10 cellular contexts compared by ENCODE assay signal in the genomic region with DNA sequence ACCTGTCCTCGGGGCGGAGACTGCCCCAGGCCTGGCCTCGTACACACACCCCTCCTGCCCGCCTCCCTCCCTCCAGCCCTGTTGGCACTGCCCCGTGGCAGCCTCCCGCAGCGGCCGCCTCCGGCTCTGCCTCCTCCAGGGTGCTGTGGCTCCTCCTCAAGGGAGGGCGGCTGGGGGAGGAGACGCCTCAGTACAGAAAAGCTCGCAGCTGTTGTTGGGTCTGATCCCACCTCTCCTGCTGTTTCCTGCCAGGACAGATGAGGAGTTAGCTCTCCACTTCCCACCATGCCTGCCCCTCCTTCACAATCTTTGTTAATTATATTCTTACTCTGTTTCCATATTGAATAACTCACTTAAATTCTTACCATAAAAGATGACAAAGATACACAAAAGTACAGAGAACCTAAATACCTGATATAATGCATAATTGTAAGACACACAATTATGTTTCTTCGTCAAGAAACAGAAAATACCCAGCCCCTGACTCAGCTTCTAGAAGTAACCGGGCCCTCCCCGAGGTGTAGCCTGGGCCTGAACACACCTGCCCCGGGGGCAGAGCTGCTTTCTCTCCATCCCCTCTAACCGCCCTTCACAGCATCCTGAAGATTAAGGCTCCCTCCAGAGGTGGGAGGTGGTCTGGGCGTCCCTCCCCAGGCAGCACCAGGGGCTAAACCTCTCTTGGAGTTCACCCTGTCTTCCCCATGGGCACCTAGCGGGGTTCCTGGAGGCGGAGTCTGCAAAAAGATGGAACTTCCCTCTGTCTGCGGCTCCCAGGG. TPM values are rescaled to one million over a fixed set of nuclear protein-coding genes. Genes with fewer than 3 reads are reported as not detected.
DNase-seq lines count a peak whose midpoint lies in the region; ATAC-seq and TF ChIP-seq lines count a peak whose summit lies in the region.
"Had no signal": no experiment of that assay in that cellular context is flagged by ENCODE, and none has a peak within 500 bp of the region (broad histone marks: within the 10 kb centered on the region; RNA-seq: fewer than 3 reads in every experiment).

No MANE protein-coding gene starts in this region.

- no peak for TF ChIP-seq CTCF in MCF 10A (IDR thresholded peaks at IDR 0.05; ENCODE audit: unreplicated experiment)

- peak overlapping the region; percentile 84 for H2AFZ ChIP-seq in ACC112 (ENCODE audit: low read length, unreplicated experiment)

- H3K27me3 ChIP-seq in ACC112 (ENCODE audit: insufficient read depth, low read length): no peaks in the 10 kb centered on the region

- intact Hi-C loops in MCF 10A (cut with micrococcal nuclease): no loop called here

- BruUV-seq in MCF 10A (replicated peaks; lab: Mats Ljungman, UMichigan): no TSS peak

- H3K27ac Mint-ChIP-seq in MCF 10A (ENCODE audit: low read depth, unreplicated experiment): no peak overlapping the region
- H3K27ac Mint-ChIP-seq: CD4-positive, CD25-positive, alpha-beta regulatory T cell; progenitor cell of endocrine pancreas had no signal

- no peaks in the 10 kb centered on the region for H3K9me3 Mint-ChIP-seq in MCF 10A (ENCODE audit: unreplicated experiment)

- peak overlapping the region; percentile 45; the same call in 1 of the 2 replicates for H3K4me3 ChIP-seq in ACC112 (ENCODE audit: low read depth, low read length)

- POLR2A ChIA-PET in MCF 10A (lab: Yijun Ruan, JAX): interaction anchor here (0.5 to 0.7 kb wide), 2 partner anchors 41 to 137 kb away, joined by 3 to 4 read pairs; no protein-coding TSS in a partner anchor

- H3K4me1 ChIP-seq in ACC112 (ENCODE audit: control insufficient read depth, insufficient read depth, low read length, unreplicated experiment): peaks cover 24% of the 10 kb centered on the region

- H3K27me3 Mint-ChIP-seq in MCF 10A (ENCODE audit: insufficient read depth, unreplicated experiment): peaks cover 37% of the 10 kb centered on the region

- H3K27ac ChIP-seq in ACC112 (ENCODE audit: low read depth, low read length) (no peak overlapping the region), caudate nucleus (ENCODE audit: low read depth, low read length) (no peak overlapping the region)

- DNase-seq in NCI-H1092 (lab: John Stamatoyannopoulos, UW): peak; percentile 27
- peak; percentile 64 for DNase-seq in MCF 10A (ENCODE audit: unreplicated experiment)
- peak; percentile 18 for DNase-seq in middle frontal gyrus (ENCODE audit: extremely low spot score, low spot score)
- DNase-seq in caudate nucleus (lab: John Stamatoyannopoulos, UW): no peak
- DNase-seq in NCI-H1436 (lab: John Stamatoyannopoulos, UW): no peak
- DNase-seq: CD4-positive, CD25-positive, alpha-beta regulatory T cell had no signal

- CTCF ChIA-PET in MCF 10A (lab: Yijun Ruan, JAX): interaction anchor here (0.6 kb wide), 2 partner anchors 28 to 203 kb away, joined by 3 read pairs; no protein-coding TSS in a partner anchor

- H3K36me3 Mint-ChIP-seq in MCF 10A (ENCODE audit: insufficient read depth, unreplicated experiment): no peaks in the 10 kb centered on the region
- H3K36me3 Mint-ChIP-seq: CD4-positive, CD25-positive, alpha-beta regulatory T cell had no signal

- no peaks in the 10 kb centered on the region for H3K36me3 ChIP-seq in ACC112 (ENCODE audit: insufficient read depth, low read length)

- no peak for ATAC-seq in GM21360 (IDR thresholded peaks at IDR 0.05; ENCODE audit: unreplicated experiment)
- ATAC-seq in GM19397 (IDR thresholded peaks at IDR 0.05; ENCODE audit: unreplicated experiment): no peak

- no peaks in the 10 kb centered on the region for H3K79me2 ChIP-seq in ACC112 (ENCODE audit: control insufficient read depth, insufficient read depth, low read length, unreplicated experiment)

- peak overlapping the region; percentile 30 for H3K4me3 Mint-ChIP-seq in MCF 10A (ENCODE audit: unreplicated experiment)
- H3K4me3 Mint-ChIP-seq: CD4-positive, CD25-positive, alpha-beta regulatory T cell had no signal

- H3K4me1 Mint-ChIP-seq in MCF 10A (ENCODE audit: insufficient read depth, unreplicated experiment): peaks cover 11% of the 10 kb centered on the region

RNA-seq across cellular contexts. Expression of gene COL6A1, which starts 30.6 kb away (rescaled TPM):
- 3.2 and 3.5 TPM in 2 replicates for total RNA-seq in MCF 10A (2022)

Comparison
In these comparisons a context has a peak if more than half of its experiments do, and no peak if none do; other contexts are left out.
1. DNase-seq: peak in NCI-H1092 (single experiment), MCF 10A (single experiment) and middle frontal gyrus (single experiment); none in caudate nucleus (0 of 61) and NCI-H1436 (single experiment).